24 cellular contexts compared by ENCODE assay signal in genomic region chr10:48545462-48546145, GRCh38. TPM values are rescaled to one million over a fixed set of nuclear protein-coding genes. Genes with fewer than 3 reads are reported as not detected.
DNase-seq lines count a peak whose midpoint lies in the region; ATAC-seq and TF ChIP-seq lines count a peak whose summit lies in the region.
"Had no signal": no experiment of that assay in that cellular context is flagged by ENCODE, and none has a peak within 500 bp of the region (broad histone marks: within the 10 kb centered on the region; RNA-seq: fewer than 3 reads in every experiment).

No MANE protein-coding gene starts in this region.

- H3K9me3 ChIP-seq in H9 (ENCODE audit: control insufficient read depth, low read depth, low read length) (no peaks in the 10 kb centered on the region), Karpas-422 (ENCODE audit: low read length) (no peaks in the 10 kb centered on the region)
- H3K9me3 ChIP-seq: A549 had no signal

- H2AFZ ChIP-seq in H9 (ENCODE audit: low read length) (no peak overlapping the region), Karpas-422 (ENCODE audit: low read length) (no peak overlapping the region)
- H2AFZ ChIP-seq: PC-9 had no signal

- no peak overlapping the region for H3K4me2 ChIP-seq in H9 (ENCODE audit: insufficient read depth, insufficient read length, low read length)
- H3K4me2 ChIP-seq in Karpas-422 (ENCODE audit: low read depth, low read length, poor library complexity, severe bottlenecking) = no peak overlapping the region
- H3K4me2 ChIP-seq: A549, PC-9 had no signal

- peaks cover 0 to 3% of the 10 kb centered on the region in 2 experiments; a peak in 1 of 5 replicates for H3K9me3 Mint-ChIP-seq in H9
- H3K9me3 Mint-ChIP-seq in stimulated activated naive B cell treated with anti-CD40 and anti-IgM and Interleukin-4, amounts not matched to agents 10 μg/mL and 1 μg/mL and 100 μg/mL, for 72 hours = no peaks in the 10 kb centered on the region

- no peak overlapping the region for H2BK15ac ChIP-seq in H9 (ENCODE audit: low read depth, low read length)

- H3K27me3 Mint-ChIP-seq in H9 (ENCODE audit: low read depth) = peaks cover 3% of the 10 kb centered on the region
- peaks cover 7 to 8% of the 10 kb centered on the region in 2 donors for H3K27me3 Mint-ChIP-seq in stimulated activated naive B cell treated with anti-CD40 and anti-IgM and Interleukin-4, amounts not matched to agents 10 μg/mL and 1 μg/mL and 100 μg/mL, for 72 hours

- no CpG with 5 or more reads among the region's 14 CpGs for WGBS in H9 (ENCODE audit: extremely low coverage, insufficient read length, low lambda C conversion rate)

- no peaks in the 10 kb centered on the region; a peak in 1 of 7 replicates for H3K36me3 Mint-ChIP-seq in H9 (ENCODE audit: insufficient read depth in 1 of 3, low read depth in 3 of 3)
- H3K36me3 Mint-ChIP-seq in stimulated activated naive B cell treated with anti-CD40 and anti-IgM and Interleukin-4, amounts not matched to agents 10 μg/mL and 1 μg/mL and 100 μg/mL, for 72 hours = peaks cover 2 to 6% of the 10 kb centered on the region in 2 donors
- H3K36me3 Mint-ChIP-seq: CD8-positive, alpha-beta memory T cell had no signal

- H2BK5ac ChIP-seq in H9 (ENCODE audit: insufficient read length, low read length) = no peak overlapping the region

- H2BK120ac ChIP-seq in H9 (ENCODE audit: low read depth, low read length, poor library complexity, severe bottlenecking) = no peak overlapping the region

- peaks cover 29 to 30% of the 10 kb centered on the region in 2 experiments for H3K4me1 Mint-ChIP-seq in H9
- no peaks in the 10 kb centered on the region for H3K4me1 Mint-ChIP-seq in stimulated activated naive B cell treated with anti-CD40 and anti-IgM and Interleukin-4, amounts not matched to agents 10 μg/mL and 1 μg/mL and 100 μg/mL, for 72 hours
- H3K4me1 Mint-ChIP-seq: CD8-positive, alpha-beta memory T cell had no signal

- no peak overlapping the region for H3K4ac ChIP-seq in H9 (ENCODE audit: low read depth, low read length)

- H3K56ac ChIP-seq in H9 (ENCODE audit: insufficient read length, low read depth, low read length) = no peak overlapping the region

- no peak for ATAC-seq in stimulated activated naive B cell treated with anti-CD40 and anti-IgM and Interleukin-4, amounts not matched to agents 10 μg/mL and 1 μg/mL and 100 μg/mL, for 72 hours (replicated peaks)
- ATAC-seq: A549, GM12878, HepG2 had no signal

- H4K20me1 ChIP-seq in H9 (ENCODE audit: control insufficient read depth, insufficient read depth, insufficient read length) = no peaks in the 10 kb centered on the region
- no peaks in the 10 kb centered on the region for H4K20me1 ChIP-seq in Karpas-422 (ENCODE audit: insufficient read depth, low read depth, low read length)

- no peak overlapping the region for H3K9ac ChIP-seq in H9 (ENCODE audit: extremely low read depth, insufficient read length, low read length)
- H3K9ac ChIP-seq in Karpas-422 (ENCODE audit: low read length) = no peak overlapping the region

- no peak overlapping the region for H4K8ac ChIP-seq in H9 (replicated peaks; ENCODE audit: insufficient read length, low read depth, low read length)

- no peaks in the 10 kb centered on the region for H3K79me1 ChIP-seq in H9 (ENCODE audit: insufficient read depth, low read depth, low read length, poor library complexity, severe bottlenecking)

- no peak for TF ChIP-seq CTCF in H9 (conservative IDR thresholded peaks at IDR 0.05)

- no peaks in the 10 kb centered on the region for H3K9me2 ChIP-seq in Karpas-422 (replicated peaks; ENCODE audit: insufficient read depth, low read length)

- H3K27ac Mint-ChIP-seq in H9 = no peak overlapping the region
- H3K27ac Mint-ChIP-seq in stimulated activated naive B cell treated with anti-CD40 and anti-IgM and Interleukin-4, amounts not matched to agents 10 μg/mL and 1 μg/mL and 100 μg/mL, for 72 hours = no peak overlapping the region
- H3K27ac Mint-ChIP-seq: CD8-positive, alpha-beta memory T cell had no signal

- no peak overlapping the region for H4K91ac ChIP-seq in H9 (ENCODE audit: insufficient read length, low read depth, low read length)

- H3K4me1 ChIP-seq in H9 (ENCODE audit: insufficient read depth, low read length) (peaks cover 6% of the 10 kb centered on the region; the same call in 1 of the 2 replicates), Karpas-422 (ENCODE audit: low read length) (no peaks in the 10 kb centered on the region)
- H3K4me1 ChIP-seq: A549 had no signal

- H3K27me3 ChIP-seq in H9 (ENCODE audit: insufficient read depth, low read length) (0 out of 2 replicates have a peak, but pooled peaks cover 2% of the 10 kb centered on the region), Karpas-422 (ENCODE audit: low read length) (no peaks in the 10 kb centered on the region)

- H3T11ph ChIP-seq in H9 (ENCODE audit: low read length) = no peak overlapping the region

- no peak overlapping the region for H3K4me3 Mint-ChIP-seq in H9
- no peak overlapping the region for H3K4me3 Mint-ChIP-seq in stimulated activated naive B cell treated with anti-CD40 and anti-IgM and Interleukin-4, amounts not matched to agents 10 μg/mL and 1 μg/mL and 100 μg/mL, for 72 hours
- H3K4me3 Mint-ChIP-seq: CD8-positive, alpha-beta memory T cell had no signal

- no peak overlapping the region for H4K5ac ChIP-seq in H9 (ENCODE audit: insufficient read length, low read depth, low read length)

- no peak overlapping the region for H2BK20ac ChIP-seq in H9 (ENCODE audit: low read depth, low read length, poor library complexity, severe bottlenecking)

- H3K36me3 ChIP-seq in Karpas-422 (ENCODE audit: insufficient read depth, low read length) = no peaks in the 10 kb centered on the region

- H3K23ac ChIP-seq in H9 (ENCODE audit: insufficient read length, low read depth, low read length) = no peak overlapping the region

- H3K23me2 ChIP-seq in H9 (ENCODE audit: insufficient read length, low read depth, low read length, poor library complexity, severe bottlenecking) = no peaks in the 10 kb centered on the region

- no peak overlapping the region for H2BK12ac ChIP-seq in H9 (ENCODE audit: insufficient read length, low read depth, low read length)

- no peak overlapping the region; the same call in 1 of the 2 replicates for H3K14ac ChIP-seq in H9 (ENCODE audit: insufficient read depth, low read length)

- no peak overlapping the region for H3K27ac ChIP-seq in H9 (ENCODE audit: insufficient read length, low read depth, low read length)
- H3K27ac ChIP-seq in Karpas-422 (ENCODE audit: low read length) = no peak overlapping the region
- H3K27ac ChIP-seq: A549, PC-9, RWPE1 had no signal

- H2AK5ac ChIP-seq in H9 (ENCODE audit: insufficient read length, low read length) = no peak overlapping the region

- H3K79me2 ChIP-seq in H9 (ENCODE audit: insufficient read depth, low read length) = no peaks in the 10 kb centered on the region
- H3K79me2 ChIP-seq in Karpas-422 (ENCODE audit: low read length) = no peaks in the 10 kb centered on the region

- H3K18ac ChIP-seq in H9 (ENCODE audit: insufficient read length, low read depth, low read length) = no peak overlapping the region

- H3K4me3 ChIP-seq in Karpas-422 (ENCODE audit: low read length) = no peak overlapping the region
- H3K4me3 ChIP-seq: A549, GM12878, PC-9 had no signal

- DNase-seq in H9 (peak; percentile 15), amniotic epithelial cell (ENCODE audit: low read depth) (peak; percentile 38), islet precursor cell (peak; percentile 53), retina (peak; percentile 52), Karpas-422 (no peak)
- no peak for DNase-seq in NK-92 treated with Interleukin-12 subunit alpha and Interleukin-12 subunit beta, amount 100 ng/mL, for 24 hours (lab: John Stamatoyannopoulos, UW)
- no peak for DNase-seq in stimulated activated naive B cell treated with anti-CD40 and anti-IgM and Interleukin-4, amounts not matched to agents 10 μg/mL and 1 μg/mL and 100 μg/mL, for 72 hours
- DNase-seq: C1 segment of cervical spinal cord; CD8-positive, alpha-beta memory T cell; DMS53; EL; HCEC 1CT; KG1; MV-4-11; NCI-H1436; NCI-H1930; NCI-H345; NCI-H524 treated with DMSO at 0.1 percent for 48 hours; PC-9; SIG-M5 had no signal

RNA-seq across cellular contexts. Expression of gene ARHGAP22, which starts 59.3 kb away (rescaled TPM):
- total RNA-seq in H9 (2021) = 6.9 and 7.4 TPM in 2 replicates
- 0.07 and 6.1 TPM in 2 replicates for total RNA-seq in Karpas-422 (2014; rRNA removed; shearing (Covaris generic); ENCODE audit: low replicate concordance)
- total RNA-seq: CD8-positive, alpha-beta memory T cell had no signal

Comparison
In these comparisons a context has a peak if more than half of its experiments do, and no peak if none do; other contexts are left out.
1. DNase-seq: peak in H9 (single experiment), amniotic epithelial cell (single experiment), islet precursor cell (single experiment) and retina (single experiment); none in NK-92 treated with Interleukin-12 subunit alpha and Interleukin-12 subunit beta, amount 100 ng/mL, for 24 hours (single experiment), Karpas-422 (single experiment) and stimulated activated naive B cell treated with anti-CD40 and anti-IgM and Interleukin-4, amounts not matched to agents 10 μg/mL and 1 μg/mL and 100 μg/mL, for 72 hours (single experiment).